ENCODE assay signal across 2 cellular contexts in the genomic region with DNA sequence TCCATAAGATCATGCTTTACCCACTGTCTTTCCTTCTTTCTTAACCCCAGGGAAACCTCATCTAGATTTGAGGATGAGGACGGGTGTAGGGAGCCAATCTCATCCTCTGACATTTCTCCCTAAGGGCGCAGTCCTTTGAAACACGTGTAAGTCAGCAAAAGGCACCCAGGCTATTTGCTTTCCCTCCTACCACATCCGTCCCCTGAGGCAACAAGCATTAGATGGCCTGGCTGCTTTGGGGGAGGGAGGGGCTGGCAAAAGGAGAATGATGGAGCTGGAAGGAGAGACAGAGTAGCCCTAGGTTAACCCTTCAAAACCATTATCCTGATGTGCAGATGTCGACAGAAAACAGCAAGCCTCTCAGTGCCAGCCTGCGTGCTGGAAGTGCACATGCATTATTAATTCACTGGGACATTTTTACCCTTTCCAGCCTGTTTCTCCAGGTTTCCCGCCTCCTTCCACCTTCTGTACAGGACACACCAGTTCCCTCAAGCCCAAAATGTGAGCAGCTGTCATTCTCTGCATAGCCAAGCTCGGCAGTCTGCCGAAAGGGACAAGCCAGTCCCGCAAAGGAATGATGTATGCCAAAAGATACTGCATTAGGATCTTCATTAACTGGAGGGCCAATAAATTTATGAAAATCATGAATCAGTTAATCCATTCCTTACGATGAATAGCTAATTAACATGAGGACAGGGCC.
TF ChIP-seq lines count a peak whose summit lies in the region.

No MANE protein-coding gene starts in this region.

TF ChIP-seq in SK-N-SH, 30 proteins besides CTCF, POLR2A, EP300 and RAD21 (continued from another document):
- TF ChIP-seq REST (IDR thresholded peaks at IDR 0.05; ENCODE audit: low read depth, low read length) (no peak), ZBTB33 (IDR thresholded peaks at IDR 0.05; ENCODE audit: borderline replicate concordance, low read depth) (no peak), GATA2 (CRISPR knock-in tag; IDR thresholded peaks at IDR 0.05) (no peak), TEAD4 (IDR thresholded peaks at IDR 0.05; ENCODE audit: borderline replicate concordance, insufficient read depth) (no peak), YY1 (IDR thresholded peaks at IDR 0.05; ENCODE audit: low read depth) (no peak), RXRA (IDR thresholded peaks at IDR 0.05; ENCODE audit: borderline replicate concordance, low read depth) (no peak), FOSL2 (IDR thresholded peaks at IDR 0.05; ENCODE audit: borderline replicate concordance, low read depth) (no peak), MXI1 (IDR thresholded peaks at IDR 0.05; ENCODE audit: low read depth, low read length) (no peak)

TF ChIP-seq in SK-N-SH treated with all-trans-retinoic acid at 6 μM for 48 hours, 23 proteins besides CTCF, POLR2A, EP300 and RAD21 (continued from another document):
- TF ChIP-seq, protein P1, sequence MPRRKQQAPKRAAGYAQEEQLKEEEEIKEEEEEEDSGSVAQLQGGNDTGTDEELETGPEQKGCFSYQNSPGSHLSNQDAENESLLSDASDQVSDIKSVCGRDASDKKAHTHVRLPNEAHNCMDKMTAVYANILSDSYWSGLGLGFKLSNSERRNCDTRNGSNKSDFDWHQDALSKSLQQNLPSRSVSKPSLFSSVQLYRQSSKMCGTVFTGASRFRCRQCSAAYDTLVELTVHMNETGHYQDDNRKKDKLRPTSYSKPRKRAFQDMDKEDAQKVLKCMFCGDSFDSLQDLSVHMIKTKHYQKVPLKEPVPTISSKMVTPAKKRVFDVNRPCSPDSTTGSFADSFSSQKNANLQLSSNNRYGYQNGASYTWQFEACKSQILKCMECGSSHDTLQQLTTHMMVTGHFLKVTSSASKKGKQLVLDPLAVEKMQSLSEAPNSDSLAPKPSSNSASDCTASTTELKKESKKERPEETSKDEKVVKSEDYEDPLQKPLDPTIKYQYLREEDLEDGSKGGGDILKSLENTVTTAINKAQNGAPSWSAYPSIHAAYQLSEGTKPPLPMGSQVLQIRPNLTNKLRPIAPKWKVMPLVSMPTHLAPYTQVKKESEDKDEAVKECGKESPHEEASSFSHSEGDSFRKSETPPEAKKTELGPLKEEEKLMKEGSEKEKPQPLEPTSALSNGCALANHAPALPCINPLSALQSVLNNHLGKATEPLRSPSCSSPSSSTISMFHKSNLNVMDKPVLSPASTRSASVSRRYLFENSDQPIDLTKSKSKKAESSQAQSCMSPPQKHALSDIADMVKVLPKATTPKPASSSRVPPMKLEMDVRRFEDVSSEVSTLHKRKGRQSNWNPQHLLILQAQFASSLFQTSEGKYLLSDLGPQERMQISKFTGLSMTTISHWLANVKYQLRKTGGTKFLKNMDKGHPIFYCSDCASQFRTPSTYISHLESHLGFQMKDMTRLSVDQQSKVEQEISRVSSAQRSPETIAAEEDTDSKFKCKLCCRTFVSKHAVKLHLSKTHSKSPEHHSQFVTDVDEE (CRISPR knock-in tag; IDR thresholded peaks at IDR 0.05), result no peak
- TF ChIP-seq ZFP30 (CRISPR knock-in tag; IDR thresholded peaks at IDR 0.05) (no peak), TOX (CRISPR knock-in tag; IDR thresholded peaks at IDR 0.05; ENCODE audit: borderline replicate concordance) (no peak), ESRRG (CRISPR knock-in tag; IDR thresholded peaks at IDR 0.05) (no peak), ZC3H10 (CRISPR knock-in tag; IDR thresholded peaks at IDR 0.05) (no peak), ARNTL (CRISPR knock-in tag; IDR thresholded peaks at IDR 0.05; ENCODE audit: borderline replicate concordance, low read depth) (no peak)
